ENCODE assay signal across 17 cellular contexts in genomic region chr18:2411381-2411977, GRCh38.
DNase-seq lines count a peak whose midpoint lies in the region; ATAC-seq, FAIRE-seq and TF ChIP-seq lines count a peak whose summit lies in the region.
"Had no signal": no experiment of that assay in that cellular context is flagged by ENCODE, and none has a peak within 500 bp of the region (broad histone marks: within the 10 kb centered on the region; RNA-seq: fewer than 3 reads in every experiment).

No MANE protein-coding gene starts in this region.

- no peak overlapping the region for H3K4me3 Mint-ChIP-seq in nephron
- H3K4me3 Mint-ChIP-seq: neural crest cell had no signal

- no peaks in the 10 kb centered on the region for H3K4me1 Mint-ChIP-seq in nephron
- H3K4me1 Mint-ChIP-seq: neural crest cell had no signal

- peak overlapping the region; percentile 91 for H3K27ac ChIP-seq in PC-3 (ENCODE audit: low read length)
- H3K27ac ChIP-seq in endothelial cell of umbilical vein (ENCODE audit: insufficient read depth, low read depth, low read length): no peak overlapping the region
- H3K27ac ChIP-seq: C4-2B, colonic mucosa, left ventricle myocardium inferior had no signal

- no peaks in the 10 kb centered on the region for H3K9me3 ChIP-seq in PC-3 (ENCODE audit: low read length)
- no peaks in the 10 kb centered on the region for H3K9me3 ChIP-seq in endothelial cell of umbilical vein (replicated peaks; ENCODE audit: control insufficient read depth, insufficient read depth, low read length)
- H3K9me3 ChIP-seq in HAP-1: no peaks in the 10 kb centered on the region
- H3K9me3 ChIP-seq: colonic mucosa, left ventricle myocardium inferior had no signal

- H4K20me1 ChIP-seq in PC-3 (ENCODE audit: low read length) (no peaks in the 10 kb centered on the region), endothelial cell of umbilical vein (replicated peaks; ENCODE audit: control insufficient read depth, extremely low read depth, insufficient read depth, low read length) (no peaks in the 10 kb centered on the region)

- peaks cover 11% of the 10 kb centered on the region for H3F3A ChIP-seq in PC-3 (ENCODE audit: low read length, unreplicated experiment)

- peak; percentile 89 for ATAC-seq in PC-3
- ATAC-seq in HG03280 (IDR thresholded peaks at IDR 0.05; ENCODE audit: unreplicated experiment): no peak
- no peak for ATAC-seq in GM21528 (IDR thresholded peaks at IDR 0.05; ENCODE audit: low FRiP score, unreplicated experiment)
- ATAC-seq: activated naive CD4-positive, alpha-beta T cell treated with anti-CD3 and anti-CD28 coated beads, Interleukin-2, amount 50 U/mL, for 72 hours had no signal

- BruUV-seq in PC-3 (replicated peaks; lab: Mats Ljungman, UMichigan) (no TSS peak), endothelial cell of umbilical vein (replicated peaks; lab: Mats Ljungman, UMichigan) (no TSS peak)

- H3K27me3 ChIP-seq in PC-3 (ENCODE audit: low read length) (no peaks in the 10 kb centered on the region), endothelial cell of umbilical vein (ENCODE audit: control insufficient read depth in 2 of 2, insufficient read depth in 2 of 2, low read length in 2 of 2) (no peaks in the 10 kb centered on the region), HAP-1 (ENCODE audit: low read depth) (0 out of 2 replicates have a peak, but pooled peaks cover 2% of the 10 kb centered on the region)
- H3K27me3 ChIP-seq: colonic mucosa had no signal

- H3K9me1 ChIP-seq in endothelial cell of umbilical vein (replicated peaks; ENCODE audit: control insufficient read depth, extremely low read depth, insufficient read depth, low read length): no peaks in the 10 kb centered on the region

- peak overlapping the region; percentile 0 to 84 (median 1) for H3K27ac Mint-ChIP-seq in nephron
- H3K27ac Mint-ChIP-seq: activated naive CD4-positive, alpha-beta T cell treated with anti-CD3 and anti-CD28 coated beads, Interleukin-2, amount 50 U/mL, for 72 hours had no signal

- H3K9ac ChIP-seq in PC-3 (ENCODE audit: low read length) (peak overlapping the region; percentile 48), endothelial cell of umbilical vein (replicated peaks; ENCODE audit: extremely low read depth, insufficient read depth, low read length) (no peak overlapping the region)

- H3K79me2 ChIP-seq in PC-3 (ENCODE audit: low read length) (no peaks in the 10 kb centered on the region), endothelial cell of umbilical vein (ENCODE audit: control insufficient read depth, insufficient read depth, low read length) (no peaks in the 10 kb centered on the region)

- TF ChIP-seq CTCF in PC-3 (conservative IDR thresholded peaks at IDR 0.05; ENCODE audit: low read depth, low read length) (no peak), endothelial cell of umbilical vein (IDR thresholded peaks at IDR 0.05; ENCODE audit: extremely low read depth in 1 of 2, insufficient read depth in 1 of 2, low read depth in 1 of 2, low read length in 2 of 2) (no peak), nephron (IDR thresholded peaks at IDR 0.05; ENCODE audit: unreplicated experiment in 3 of 3) (no peak)

- H3K4me2 ChIP-seq in PC-3 (ENCODE audit: low read length): peak overlapping the region; percentile 78
- no peak overlapping the region for H3K4me2 ChIP-seq in endothelial cell of umbilical vein (ENCODE audit: insufficient read depth, low read length)

- H3K36me3 ChIP-seq in PC-3 (ENCODE audit: low read depth, low read length) (no peaks in the 10 kb centered on the region), endothelial cell of umbilical vein (ENCODE audit: control insufficient read depth in 2 of 2, extremely low read depth in 1 of 2, insufficient read depth in 2 of 2, low read length in 2 of 2) (no peaks in the 10 kb centered on the region), HAP-1 (replicated peaks) (no peaks in the 10 kb centered on the region)
- H3K36me3 ChIP-seq: colonic mucosa, left ventricle myocardium inferior had no signal

- no peaks in the 10 kb centered on the region for H3K9me3 Mint-ChIP-seq in nephron

- POLR2A ChIA-PET in PC-3 (lab: Charles Lee; ENCODE audit: unreplicated experiment) (interaction anchor here (0.6 kb wide), 1 partner anchor 84 kb away, joined by 3 read pairs; no protein-coding TSS in a partner anchor), endothelial cell of umbilical vein (lab: Charles Lee) (no interaction called here)

- in situ Hi-C loops in HAP-1 (cut with MboI; ENCODE audit: low sequenced_read_pairs): no loop called here

- H2AFZ ChIP-seq in PC-3 (ENCODE audit: low read length) (no peak overlapping the region), endothelial cell of umbilical vein (ENCODE audit: low read depth, low read length) (no peak overlapping the region)

- no peaks in the 10 kb centered on the region for H3K36me3 Mint-ChIP-seq in nephron (ENCODE audit: low read depth)
- H3K36me3 Mint-ChIP-seq: activated naive CD4-positive, alpha-beta T cell treated with anti-CD3 and anti-CD28 coated beads, Interleukin-2, amount 50 U/mL, for 72 hours had no signal

- CTCF ChIA-PET in PC-3 (lab: Charles Lee): no interaction called here
- CTCF ChIA-PET in endothelial cell of umbilical vein (lab: Charles Lee): no interaction called here

- peak; percentile 79 for FAIRE-seq in endothelial cell of umbilical vein (lab: Jason Lieb, UNC)
- FAIRE-seq: G401.6 had no signal

- no peaks in the 10 kb centered on the region for H3K27me3 Mint-ChIP-seq in nephron (ENCODE audit: low read depth)

- peak; percentile 73 for DNase-seq in EL
- peak; percentile 89 for DNase-seq in PC-3
- peak; percentile 54 for DNase-seq in endothelial cell of umbilical vein (ENCODE audit: low read depth, low spot score)
- no peak for DNase-seq in HAP-1 (ENCODE audit: low spot score in 2 of 2)
- DNase-seq in COLO668 (lab: John Stamatoyannopoulos, UW; ENCODE audit: unreplicated experiment): no peak
- DNase-seq: colonic mucosa, left ventricle myocardium inferior, NCI-H1417 treated with DMSO at 0.1 percent for 48 hours, SHP77 treated with DMSO at 0.1 percent for 48 hours, substantia nigra had no signal

- H3K4me3 ChIP-seq in PC-3 (ENCODE audit: low read length): peak overlapping the region; percentile 38; the same call in 1 of the 2 replicates
- no peak overlapping the region for H3K4me3 ChIP-seq in endothelial cell of umbilical vein (replicated peaks in 1 of 3; ENCODE audit: insufficient read depth in 1 of 3, low read depth in 1 of 3, low read length in 3 of 3)
- H3K4me3 ChIP-seq in HAP-1: no peak overlapping the region
- H3K4me3 ChIP-seq: colonic mucosa, left ventricle myocardium inferior had no signal

- no peak for TF ChIP-seq POLR2A in endothelial cell of umbilical vein (IDR thresholded peaks at IDR 0.05; ENCODE audit: low read depth, low read length)

- dilution Hi-C loops in endothelial cell of umbilical vein (cut with MboI; ENCODE audit: extremely low pct_ligation_motif_present, low sequenced_read_pairs): no loop called here

- H3K4me1 ChIP-seq in PC-3 (ENCODE audit: insufficient read depth, low read length) (peaks cover 43% of the 10 kb centered on the region), endothelial cell of umbilical vein (ENCODE audit: control insufficient read depth, extremely low read depth, insufficient read depth, low read length) (peaks cover 5% of the 10 kb centered on the region), HAP-1 (no peaks in the 10 kb centered on the region)
- H3K4me1 ChIP-seq: colonic mucosa, left ventricle myocardium inferior had no signal

- no peaks in the 10 kb centered on the region for H3K9me2 ChIP-seq in PC-3 (replicated peaks; ENCODE audit: low read length)

- intact Hi-C loops in PC-3 (cut with micrococcal nuclease): loop anchor here (1.0 to 5.0 kb wide), 3 partner anchors 104 to 131 kb away; no protein-coding TSS in a partner anchor
- intact Hi-C loops in endothelial cell of umbilical vein (cut with micrococcal nuclease): loop anchor here (10.0 kb wide), 2 partner anchors 57 to 103 kb away; no protein-coding TSS in a partner anchor

TF ChIP-seq in endothelial cell of umbilical vein, 7 proteins besides CTCF, POLR2A, EP300 and RAD21:
- peak; percentile 97 for TF ChIP-seq GATA2 (IDR thresholded peaks at IDR 0.05; ENCODE audit: insufficient read depth, insufficient read length, low read depth, low read length)
- peak; percentile 84 for TF ChIP-seq FOS (IDR thresholded peaks at IDR 0.05; ENCODE audit: borderline replicate concordance, insufficient read depth, low read length)
- TF ChIP-seq MYC (IDR thresholded peaks at IDR 0.05; ENCODE audit: low read depth, low read length): no peak

Comparison
In these comparisons a context has a peak if more than half of its experiments do, and no peak if none do; other contexts are left out.
1. DNase-seq: peak in EL (single experiment), PC-3 (single experiment) and endothelial cell of umbilical vein (single experiment); none in HAP-1 (0 of 2) and COLO668 (single experiment).